Comparison of ENCODE assay signal across 15 cellular contexts in genomic region chr12:113720629-113721028, GRCh38.
A peak's percentile ranks its signal among the peaks of the same experiment; 100 is the strongest.
DNase-seq lines count a peak whose midpoint lies in the region; ATAC-seq and TF ChIP-seq lines count a peak whose summit lies in the region.
"Had no signal": no experiment of that assay in that cellular context is flagged by ENCODE, and none has a peak within 500 bp of the region (broad histone marks: within the 10 kb centered on the region; RNA-seq: fewer than 3 reads in every experiment).

No MANE protein-coding gene starts in this region.

- H3K27ac Mint-ChIP-seq in endodermal cell (no peak overlapping the region), progenitor cell of endocrine pancreas (peak overlapping the region; percentile 54)
- H3K27ac Mint-ChIP-seq: CD8-positive, alpha-beta memory T cell had no signal

- no peaks in the 10 kb centered on the region for H3K79me2 ChIP-seq in SK-N-SH (ENCODE audit: insufficient read depth)
- H3K79me2 ChIP-seq in GM23248 (ENCODE audit: insufficient read depth) = no peaks in the 10 kb centered on the region

- H3K36me3 ChIP-seq in SK-N-SH (replicated peaks in 1 of 2; ENCODE audit: control insufficient read depth in 1 of 2, insufficient read depth in 2 of 2, low read length in 1 of 2) (no peaks in the 10 kb centered on the region), endodermal cell (ENCODE audit: control insufficient read depth, insufficient read depth, low read length) (no peaks in the 10 kb centered on the region), GM23248 (ENCODE audit: low read depth) (no peaks in the 10 kb centered on the region)
- H3K36me3 ChIP-seq: BLaER1 had no signal

- H3K9me3 Mint-ChIP-seq in endodermal cell (no peaks in the 10 kb centered on the region), progenitor cell of endocrine pancreas (ENCODE audit: low read depth) (no peaks in the 10 kb centered on the region)

- no peaks in the 10 kb centered on the region for H3K27me3 ChIP-seq in SK-N-SH (ENCODE audit: insufficient read depth)
- no peaks in the 10 kb centered on the region for H3K27me3 ChIP-seq in endodermal cell (ENCODE audit: control insufficient read depth, insufficient read depth, low read length, poor library complexity, severe bottlenecking)
- peaks cover 12% of the 10 kb centered on the region for H3K27me3 ChIP-seq in GM23248 (replicated peaks; ENCODE audit: insufficient read depth)
- H3K27me3 ChIP-seq: BLaER1 had no signal

- no peaks in the 10 kb centered on the region for H3K4me1 ChIP-seq in SK-N-SH (ENCODE audit: control insufficient read depth in 1 of 2, insufficient read depth in 2 of 2, low read depth in 1 of 2, low read length in 1 of 2)
- no peaks in the 10 kb centered on the region for H3K4me1 ChIP-seq in endodermal cell (ENCODE audit: control insufficient read depth, insufficient read depth, low read length)
- H3K4me1 ChIP-seq in GM23248 (ENCODE audit: insufficient read depth) = no peaks in the 10 kb centered on the region

- 27% methylated on average over 4 of the region's 4 CpGs for WGBS in SK-N-SH (ENCODE audit: low lambda C conversion rate)
- WGBS in endodermal cell (ENCODE audit: insufficient coverage in 1 of 2, insufficient read length in 1 of 2), 2 experiments = 45 to 70% methylated on average over 2 to 4 of the region's 4 CpGs
- 8 to 19% methylated on average over 4 of the region's 4 CpGs for WGBS in GM23248 (ENCODE audit: low coverage in 1 of 2, low lambda C conversion rate in 2 of 2, missing lambda C conversion rate in 2 of 2), 2 experiments

- no peak overlapping the region for H3K4me2 ChIP-seq in SK-N-SH
- H3K4me2 ChIP-seq in GM23248 (ENCODE audit: unreplicated experiment) = no peak overlapping the region
- H3K4me2 ChIP-seq: BLaER1 had no signal

- POLR2A ChIA-PET in SK-N-SH (lab: Yijun Ruan, JAX) = no interaction called here

- H3K36me3 Mint-ChIP-seq in endodermal cell (ENCODE audit: low read depth) (no peaks in the 10 kb centered on the region), progenitor cell of endocrine pancreas (ENCODE audit: insufficient read depth) (no peaks in the 10 kb centered on the region)
- H3K36me3 Mint-ChIP-seq: CD8-positive, alpha-beta memory T cell had no signal

- no peaks in the 10 kb centered on the region for H3K9me3 ChIP-seq in SK-N-SH
- H3K9me3 ChIP-seq in endodermal cell (ENCODE audit: control insufficient read depth, low read length) = no peaks in the 10 kb centered on the region
- H3K9me3 ChIP-seq in GM23248 (ENCODE audit: low read depth) = no peaks in the 10 kb centered on the region
- H3K9me3 ChIP-seq: BLaER1 had no signal

- H4K20me1 ChIP-seq in SK-N-SH (ENCODE audit: insufficient read depth) (no peaks in the 10 kb centered on the region), GM23248 (ENCODE audit: insufficient read depth) (no peaks in the 10 kb centered on the region)
- H4K20me1 ChIP-seq: BLaER1 had no signal

- no peak for TF ChIP-seq RAD21 in SK-N-SH (IDR thresholded peaks at IDR 0.05; ENCODE audit: low read length)

- CTCF ChIA-PET in SK-N-SH (lab: Yijun Ruan, JAX) = interaction anchor here (1.2 kb wide), 1 partner anchor 11 kb away, joined by 3 read pairs; no protein-coding TSS in a partner anchor

- H3K9me2 ChIP-seq in SK-N-SH = no peaks in the 10 kb centered on the region
- no peaks in the 10 kb centered on the region for H3K9me2 ChIP-seq in GM23248 (ENCODE audit: insufficient read depth)

- in situ Hi-C loops in GM23248 (cut with MboI) = no loop called here
- in situ Hi-C loops in GM13977 (cut with MboI; ENCODE audit: low pct_unique_long_range_greater_than_20kb, low sequenced_read_pairs, unreplicated experiment) = no loop called here

- DNase-seq in SK-N-SH = no peak
- peak; percentile 20 for DNase-seq in NCI-H69 (lab: John Stamatoyannopoulos, UW)
- peak; percentile 53 for DNase-seq in endodermal cell
- no peak for DNase-seq in progenitor cell of endocrine pancreas (ENCODE audit: low spot score, unreplicated experiment)
- no peak for DNase-seq in islet precursor cell
- no peak for DNase-seq in GM23248
- DNase-seq in GM13977 (ENCODE audit: low spot score) = no peak
- DNase-seq: 8988T; AML-193; CD8-positive, alpha-beta memory T cell; DMS79; EL; H7 had no signal

- 0 out of 2 replicates have a peak overlapping the region, but pooled peaks have one; percentile 41 for H2AFZ ChIP-seq in SK-N-SH (ENCODE audit: low read depth)
- H2AFZ ChIP-seq in GM23248 = no peak overlapping the region

- no peak for TF ChIP-seq CTCF in SK-N-SH (IDR thresholded peaks at IDR 0.05)
- TF ChIP-seq CTCF in endodermal cell (conservative IDR thresholded peaks at IDR 0.05) = no peak
- no peak for TF ChIP-seq CTCF in progenitor cell of endocrine pancreas (IDR thresholded peaks at IDR 0.05; ENCODE audit: unreplicated experiment)
- TF ChIP-seq CTCF in GM13977 (IDR thresholded peaks at IDR 0.05; ENCODE audit: extremely low read depth, insufficient read depth, missing control alignments) = no peak

- H3K9ac ChIP-seq in SK-N-SH (no peak overlapping the region), endodermal cell (ENCODE audit: extremely low read depth, low read length, poor library complexity, severe bottlenecking) (no peak overlapping the region), GM23248 (no peak overlapping the region)
- H3K9ac ChIP-seq: BLaER1 had no signal

- H3F3A ChIP-seq in SK-N-SH (replicated peaks; ENCODE audit: insufficient read depth) (no peaks in the 10 kb centered on the region), GM23248 (ENCODE audit: insufficient read depth) (no peaks in the 10 kb centered on the region)

- H3K27me3 Mint-ChIP-seq in endodermal cell (ENCODE audit: insufficient read depth) = peaks cover 8% of the 10 kb centered on the region
- peaks cover 11% of the 10 kb centered on the region for H3K27me3 Mint-ChIP-seq in progenitor cell of endocrine pancreas

- no peak for ATAC-seq in SK-N-SH treated with all-trans-retinoic acid at 6 μM for 48 hours

- H3K4me3 ChIP-seq in SK-N-SH (ENCODE audit: low read depth in 2 of 2, low read length in 1 of 2) = no peak overlapping the region
- H3K4me3 ChIP-seq in endodermal cell (ENCODE audit: low read length) = no peak overlapping the region
- H3K4me3 ChIP-seq in GM23248 = no peak overlapping the region
- H3K4me3 ChIP-seq: BLaER1 had no signal

- H3K4me3 Mint-ChIP-seq in endodermal cell = no peak overlapping the region
- no peak overlapping the region for H3K4me3 Mint-ChIP-seq in progenitor cell of endocrine pancreas (ENCODE audit: low read depth)
- H3K4me3 Mint-ChIP-seq: CD8-positive, alpha-beta memory T cell had no signal

- no peak overlapping the region for H3K27ac ChIP-seq in SK-N-SH (ENCODE audit: low read depth in 2 of 2, low read length in 1 of 2)
- H3K27ac ChIP-seq in endodermal cell (ENCODE audit: low read depth, low read length) = no peak overlapping the region
- H3K27ac ChIP-seq in GM23248 = no peak overlapping the region
- H3K27ac ChIP-seq: BLaER1 had no signal

- TF ChIP-seq EP300 in SK-N-SH (IDR thresholded peaks at IDR 0.05; ENCODE audit: borderline replicate concordance in 1 of 2, low read depth in 1 of 2, low read length in 1 of 2) = no peak

- H3K4me1 Mint-ChIP-seq in endodermal cell (peaks cover 9% of the 10 kb centered on the region), progenitor cell of endocrine pancreas (ENCODE audit: low read depth) (peaks cover 10% of the 10 kb centered on the region)
- H3K4me1 Mint-ChIP-seq: CD8-positive, alpha-beta memory T cell had no signal

TF ChIP-seq in SK-N-SH, 30 proteins besides CTCF, POLR2A, EP300 and RAD21:
- TF ChIP-seq MXI1 (IDR thresholded peaks at IDR 0.05; ENCODE audit: low read depth, low read length) = no peak
- no peak for TF ChIP-seq IRF3 (IDR thresholded peaks at IDR 0.05; ENCODE audit: low read depth, low read length)
- no peak for TF ChIP-seq NRF1 (IDR thresholded peaks at IDR 0.05; ENCODE audit: low read depth, low read length)
- no peak for TF ChIP-seq ELF1 (IDR thresholded peaks at IDR 0.05)
- no peak for TF ChIP-seq CHD2 (IDR thresholded peaks at IDR 0.05; ENCODE audit: low read length, partially characterized antibody)

TF ChIP-seq in SK-N-SH treated with all-trans-retinoic acid at 6 μM for 48 hours, 23 proteins besides CTCF, POLR2A, EP300 and RAD21:
- TF ChIP-seq PATZ1 (CRISPR knock-in tag; IDR thresholded peaks at IDR 0.05; ENCODE audit: borderline replicate concordance) = no peak
- no peak for TF ChIP-seq ZFP3 (CRISPR knock-in tag; IDR thresholded peaks at IDR 0.05)
- no peak for TF ChIP-seq POU6F1 (CRISPR knock-in tag; IDR thresholded peaks at IDR 0.05; ENCODE audit: borderline replicate concordance, low read depth)
- no peak for TF ChIP-seq ESRRG (CRISPR knock-in tag; IDR thresholded peaks at IDR 0.05)
- TF ChIP-seq ZNF8 (CRISPR knock-in tag; IDR thresholded peaks at IDR 0.05) = no peak

Comparison
In these comparisons a context has a peak if more than half of its experiments do, and no peak if none do; other contexts are left out.
1. DNase-seq: peak in NCI-H69 (single experiment) and endodermal cell (single experiment); none in SK-N-SH (single experiment), progenitor cell of endocrine pancreas (single experiment), islet precursor cell (single experiment), GM23248 (single experiment) and GM13977 (single experiment).